9 cellular contexts compared by ENCODE assay signal in genomic region chr13:113816248-113816924, GRCh38. TPM values are rescaled to one million over a fixed set of nuclear protein-coding genes. Genes with fewer than 3 reads are reported as not detected.
DNase-seq lines count a peak whose midpoint lies in the region; ATAC-seq, FAIRE-seq and TF ChIP-seq lines count a peak whose summit lies in the region.
"Had no signal": no experiment of that assay in that cellular context is flagged by ENCODE, and none has a peak within 500 bp of the region (broad histone marks: within the 10 kb centered on the region; RNA-seq: fewer than 3 reads in every experiment).

No MANE protein-coding gene starts in this region.

- no peaks in the 10 kb centered on the region for H3K4me1 ChIP-seq in endodermal cell (ENCODE audit: control insufficient read depth, insufficient read depth, low read length)
- H3K4me1 ChIP-seq in testis = peaks cover 55% of the 10 kb centered on the region

- no peak overlapping the region for H3K9ac ChIP-seq in endodermal cell (ENCODE audit: extremely low read depth, low read length, poor library complexity, severe bottlenecking)

- no peak for TF ChIP-seq CTCF in endodermal cell (conservative IDR thresholded peaks at IDR 0.05)
- TF ChIP-seq CTCF in testis (IDR thresholded peaks at IDR 0.05) = no peak

- no peak overlapping the region for H3K4me3 ChIP-seq in endodermal cell (ENCODE audit: low read length)
- no peak overlapping the region for H3K4me3 ChIP-seq in testis
- H3K4me3 ChIP-seq: thyroid gland had no signal

- no peak for TF ChIP-seq POLR2A in testis (IDR thresholded peaks at IDR 0.05)

- in situ Hi-C loops in SK-MEL-5 (cut with HindIII; ENCODE audit: low pct_unique_long_range_greater_than_20kb, low sequenced_read_pairs) = no loop called here

- H3K27ac Mint-ChIP-seq in stimulated activated naive CD8-positive, alpha-beta T cell treated with anti-CD3 and anti-CD28 coated beads, Interleukin-15, Interleukin-2, amounts not matched to agents 100 ng/mL and 50 ng/mL, for 24 hours = peak overlapping the region; percentile 92
- peak overlapping the region; percentile 44 for H3K27ac Mint-ChIP-seq in endodermal cell

- H3K36me3 ChIP-seq in endodermal cell (ENCODE audit: control insufficient read depth, insufficient read depth, low read length) (no peaks in the 10 kb centered on the region), testis (ENCODE audit: low read depth, missing control alignments) (no peaks in the 10 kb centered on the region)
- H3K36me3 ChIP-seq: thyroid gland had no signal

- H3K9me3 Mint-ChIP-seq in stimulated activated naive CD8-positive, alpha-beta T cell treated with anti-CD3 and anti-CD28 coated beads, Interleukin-15, Interleukin-2, amounts not matched to agents 100 ng/mL and 50 ng/mL, for 24 hours = no peaks in the 10 kb centered on the region
- H3K9me3 Mint-ChIP-seq in endodermal cell = no peaks in the 10 kb centered on the region

- WGBS in endodermal cell (ENCODE audit: insufficient coverage in 1 of 2, insufficient read length in 1 of 2), 2 experiments = 85 to 86% methylated on average over 25 to 26 of the region's 26 CpGs
- WGBS in testis, 2 donors = 76 to 79% methylated on average over 23 to 26 of the region's 26 CpGs

- H3K9me3 ChIP-seq in endodermal cell (ENCODE audit: control insufficient read depth, low read length) (no peaks in the 10 kb centered on the region), testis (no peaks in the 10 kb centered on the region)
- H3K9me3 ChIP-seq: thyroid gland had no signal

- peak overlapping the region; percentile 99 for H3K4me3 Mint-ChIP-seq in stimulated activated naive CD8-positive, alpha-beta T cell treated with anti-CD3 and anti-CD28 coated beads, Interleukin-15, Interleukin-2, amounts not matched to agents 100 ng/mL and 50 ng/mL, for 24 hours
- no peak overlapping the region for H3K4me3 Mint-ChIP-seq in endodermal cell

- H3K27me3 ChIP-seq in endodermal cell (ENCODE audit: control insufficient read depth, insufficient read depth, low read length, poor library complexity, severe bottlenecking) (no peaks in the 10 kb centered on the region), testis (no peaks in the 10 kb centered on the region)
- H3K27me3 ChIP-seq: thyroid gland had no signal

- peaks cover 8% of the 10 kb centered on the region for H3K27me3 Mint-ChIP-seq in stimulated activated naive CD8-positive, alpha-beta T cell treated with anti-CD3 and anti-CD28 coated beads, Interleukin-15, Interleukin-2, amounts not matched to agents 100 ng/mL and 50 ng/mL, for 24 hours
- H3K27me3 Mint-ChIP-seq in endodermal cell (ENCODE audit: insufficient read depth) = no peaks in the 10 kb centered on the region

- peaks cover 19% of the 10 kb centered on the region for H3K4me1 Mint-ChIP-seq in stimulated activated naive CD8-positive, alpha-beta T cell treated with anti-CD3 and anti-CD28 coated beads, Interleukin-15, Interleukin-2, amounts not matched to agents 100 ng/mL and 50 ng/mL, for 24 hours (ENCODE audit: low read depth)
- no peaks in the 10 kb centered on the region for H3K4me1 Mint-ChIP-seq in endodermal cell

- intact Hi-C loops in testis (cut with DNase I; ENCODE audit: low total_unique reads) = loop anchor here (5.0 kb wide), 1 partner anchor 121 kb away; no protein-coding TSS in a partner anchor

- no peak for ATAC-seq in stimulated activated naive CD8-positive, alpha-beta T cell treated with anti-CD3 and anti-CD28 coated beads, Interleukin-15, Interleukin-2, amounts not matched to agents 100 U/mL and 50 U/mL, for 24 hours
- ATAC-seq in HG03196 (IDR thresholded peaks at IDR 0.05; ENCODE audit: unreplicated experiment) = no peak

- H3K27ac ChIP-seq in endodermal cell (ENCODE audit: low read depth, low read length) = no peak overlapping the region
- no peak overlapping the region for H3K27ac ChIP-seq in testis

- peaks cover 11% of the 10 kb centered on the region for H3K36me3 Mint-ChIP-seq in stimulated activated naive CD8-positive, alpha-beta T cell treated with anti-CD3 and anti-CD28 coated beads, Interleukin-15, Interleukin-2, amounts not matched to agents 100 ng/mL and 50 ng/mL, for 24 hours (ENCODE audit: low read depth)
- no peaks in the 10 kb centered on the region for H3K36me3 Mint-ChIP-seq in endodermal cell (ENCODE audit: low read depth)

- no peak for FAIRE-seq in frontal cortex (lab: Jason Lieb, UNC)

- DNase-seq in stimulated activated naive CD8-positive, alpha-beta T cell treated with anti-CD3 and anti-CD28 coated beads, Interleukin-15, Interleukin-2, amounts not matched to agents 100 U/mL and 50 U/mL, for 24 hours = no peak
- DNase-seq in SK-MEL-5 (ENCODE audit: low read depth, low spot score) (peak; percentile 17), endodermal cell (no peak), frontal cortex (ENCODE audit: low spot score in 2 of 2) (no peak), testis (no peak)
- DNase-seq in activated CD4-positive, CD25-positive, alpha-beta regulatory T cell treated with anti-CD3 and anti-CD28 coated beads, Interleukin-2, amount 50 U/mL, for 72 hours = no peak

RNA-seq across cellular contexts. Expression of gene GAS6, which starts 47.5 kb away (rescaled TPM):
- total RNA-seq in SK-MEL-5 (2014; rRNA removed; shearing (Covaris generic)) = 5.8 and 6.3 TPM in 2 replicates
- polyA plus RNA-seq in SK-MEL-5 (2015; cell fraction: cytosol; rRNA removed) = 16.1 and 17.8 TPM in 2 replicates
- 14.9 and 30.6 TPM in 2 replicates for polyA plus RNA-seq in SK-MEL-5 (2015; cell fraction: nucleus; rRNA removed)
- total RNA-seq in endodermal cell (10 to 100 TPM; 45.7 to 49.6 TPM), frontal cortex (20.4 TPM), testis (100 to 1,000 TPM; 416 to 575 TPM)
- polyA plus RNA-seq in endodermal cell (2013, experiment 1 of 2) = 24.8 TPM
- 23.0 TPM for polyA plus RNA-seq in endodermal cell (2013, experiment 2 of 2)
- polyA plus RNA-seq in testis (ENCODE audit: insufficient read depth, low read depth, low replicate concordance) = 193 TPM

RNA-seq across cellular contexts. Expression of gene TMEM255B, which starts 57.4 kb away (rescaled TPM):
- total RNA-seq in SK-MEL-5 (2014; rRNA removed; shearing (Covaris generic)) = 0.48 and 0.67 TPM in 2 replicates
- polyA plus RNA-seq in SK-MEL-5 (2015; cell fraction: cytosol; rRNA removed) = 2.6 and 3.0 TPM in 2 replicates
- polyA plus RNA-seq in SK-MEL-5 (2015; cell fraction: nucleus; rRNA removed) = 3.8 TPM in 2 replicates
- 1 to 10 TPM in 1 of 2 donors, under 1 TPM in 1; 0.55 to 2.1 TPM for total RNA-seq in endodermal cell
- polyA plus RNA-seq in endodermal cell (2013, experiment 1 of 2) = 2.4 TPM
- 1.9 TPM for polyA plus RNA-seq in endodermal cell (2013, experiment 2 of 2)
- total RNA-seq in frontal cortex = not detected
- total RNA-seq in testis = 10 to 100 TPM in 1 of 2 donors, 1 to 10 TPM in 1; 6.9 to 10.9 TPM
- polyA plus RNA-seq in testis (ENCODE audit: insufficient read depth, low read depth, low replicate concordance) = 7.5 TPM

Comparison
In these comparisons a context has a peak if more than half of its experiments do, and no peak if none do; other contexts are left out.
1. RNA of gene GAS6, which starts 47.5 kb away (total RNA-seq): 416 to 575 TPM in testis; 45.7 to 49.6 TPM in endodermal cell, 20.4 TPM in frontal cortex (single experiment) and 5.8 to 6.3 TPM in SK-MEL-5; every median in the first group is over 4 times any median in the second.